2 cellular contexts compared by ENCODE assay signal in genomic region chr12:49397000-49397399, GRCh38.
TF ChIP-seq lines count a peak whose summit lies in the region.

No MANE protein-coding gene starts in this region.

TF ChIP-seq in IMR-90, 13 proteins besides CTCF, POLR2A, EP300 and RAD21:
- TF ChIP-seq FOS (IDR thresholded peaks at IDR 0.05; ENCODE audit: low read depth, low read length), result no peak
- TF ChIP-seq CHD1 (IDR thresholded peaks at IDR 0.05; ENCODE audit: low read depth, low read length), result no peak
- TF ChIP-seq RCOR1 (IDR thresholded peaks at IDR 0.05; ENCODE audit: insufficient replicate concordance, low read length), result no peak
- TF ChIP-seq RFX5 (IDR thresholded peaks at IDR 0.05; ENCODE audit: low read depth, low read length), result no peak
- no peak for TF ChIP-seq NFE2L2 (IDR thresholded peaks at IDR 0.05; ENCODE audit: low read depth, low read length)
- TF ChIP-seq USF2 (IDR thresholded peaks at IDR 0.05; ENCODE audit: low read depth, low read length), result no peak

TF ChIP-seq in WTC11, 78 proteins besides CTCF, POLR2A, EP300 and RAD21:
- TF ChIP-seq PRRX2 (CRISPR knock-in tag; IDR thresholded peaks at IDR 0.05), result no peak
- no peak for TF ChIP-seq ZNF671 (CRISPR knock-in tag; IDR thresholded peaks at IDR 0.05)
- no peak for TF ChIP-seq ZNF138 (CRISPR knock-in tag; conservative IDR thresholded peaks at IDR 0.05)
- TF ChIP-seq ARID4B (CRISPR knock-in tag; IDR thresholded peaks at IDR 0.05; ENCODE audit: borderline replicate concordance), result no peak
- no peak for TF ChIP-seq KAT7 (CRISPR knock-in tag; IDR thresholded peaks at IDR 0.05; ENCODE audit: borderline replicate concordance)
- no peak for TF ChIP-seq ERG (CRISPR knock-in tag; IDR thresholded peaks at IDR 0.05)
- no peak for TF ChIP-seq ELF4 (CRISPR knock-in tag; IDR thresholded peaks at IDR 0.05; ENCODE audit: low read depth)
- no peak for TF ChIP-seq E2F1 (CRISPR knock-in tag; IDR thresholded peaks at IDR 0.05)
- no peak for TF ChIP-seq FOXK1 (CRISPR knock-in tag; IDR thresholded peaks at IDR 0.05)
- TF ChIP-seq SP1 (CRISPR knock-in tag; conservative IDR thresholded peaks at IDR 0.05), result no peak
- no peak for TF ChIP-seq ATF3 (CRISPR knock-in tag; conservative IDR thresholded peaks at IDR 0.05)
- TF ChIP-seq EMX1 (CRISPR knock-in tag; IDR thresholded peaks at IDR 0.05), result no peak
- no peak for TF ChIP-seq TEAD1 (CRISPR knock-in tag; IDR thresholded peaks at IDR 0.05)
